ENCODE assay signal across 1 cellular context in the genomic region with DNA sequence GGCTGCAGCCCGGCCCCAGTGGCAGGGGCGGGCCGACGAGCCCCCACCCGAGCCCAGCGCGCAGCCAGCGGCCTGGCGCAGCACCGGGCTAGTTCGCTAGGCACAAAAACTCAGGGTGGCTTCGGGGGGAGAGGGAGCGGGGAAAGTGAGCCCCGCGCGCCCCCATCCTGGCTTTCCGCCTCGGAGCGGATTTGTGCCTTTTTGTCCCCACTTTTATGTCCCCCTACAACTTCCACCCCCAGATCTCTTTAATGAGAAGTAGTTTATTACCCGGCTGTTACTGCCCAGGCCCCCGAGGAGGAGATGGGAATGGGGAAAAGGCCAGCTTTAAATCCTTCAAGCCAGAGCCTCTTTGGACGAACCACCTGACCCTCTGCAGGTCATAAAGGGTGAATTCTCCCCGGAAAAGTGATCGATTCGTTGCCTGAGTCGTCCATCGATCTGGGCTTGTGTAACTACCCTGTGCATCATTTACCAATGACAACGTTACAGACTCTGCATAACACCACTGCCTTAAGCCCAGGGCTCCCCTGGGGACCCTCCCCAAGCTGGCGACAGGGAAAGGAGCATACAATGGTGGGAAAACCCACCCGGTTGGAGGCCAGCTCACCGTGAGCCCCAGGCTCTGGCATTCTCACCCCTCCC.
TF ChIP-seq lines count a peak whose summit lies in the region.

No MANE protein-coding gene starts in this region.

TF ChIP-seq in HepG2, 621 proteins besides CTCF, POLR2A, EP300 and RAD21 (continued from another document and continues in another):
- TF ChIP-seq XRCC5 (optimal IDR thresholded peaks at IDR 0.05; ENCODE audit: low read length) (peak; percentile 21), MIER3 (CRISPR knock-in tag; IDR thresholded peaks at IDR 0.05; ENCODE audit: borderline replicate concordance) (peak; percentile 81; the same call in 1 of the 2 replicates), TSC22D2 (CRISPR knock-in tag; IDR thresholded peaks at IDR 0.05; ENCODE audit: borderline replicate concordance) (no peak), PRPF4 (IDR thresholded peaks at IDR 0.05; ENCODE audit: low read depth, low read length, poor library complexity, severe bottlenecking) (no peak), ZNF468 (CRISPR knock-in tag; IDR thresholded peaks at IDR 0.05) (no peak), ZBTB46 (CRISPR knock-in tag; IDR thresholded peaks at IDR 0.05; ENCODE audit: borderline replicate concordance) (no peak), BORCS8-MEF2B (CRISPR knock-in tag; IDR thresholded peaks at IDR 0.05) (no peak), MNT (IDR thresholded peaks at IDR 0.05) (no peak), YEATS4 (CRISPR knock-in tag; IDR thresholded peaks at IDR 0.05; ENCODE audit: borderline replicate concordance) (peak; percentile 69; the same call in 1 of the 2 replicates), CBX1 (IDR thresholded peaks at IDR 0.05; ENCODE audit: low read depth) (no peak), AKAP8 (CRISPR knock-in tag; IDR thresholded peaks at IDR 0.05) (0 out of 2 replicates have a peak, but pooled peaks have one; percentile 50), ZNF430 (CRISPR knock-in tag; IDR thresholded peaks at IDR 0.05) (peak; percentile 24; the same call in 1 of the 2 replicates), EZH2 (conservative IDR thresholded peaks at IDR 0.05; ENCODE audit: low read depth, low read length) (no peak), MED13 (CRISPR knock-in tag; IDR thresholded peaks at IDR 0.05) (no peak), TEAD3 (CRISPR knock-in tag; optimal IDR thresholded peaks at IDR 0.05; ENCODE audit: borderline replicate concordance) (peak; percentile 59), ZNF83 (CRISPR knock-in tag; IDR thresholded peaks at IDR 0.05; ENCODE audit: borderline replicate concordance) (no peak), ZFY (CRISPR knock-in tag; IDR thresholded peaks at IDR 0.05) (peak; percentile 47; the same call in 1 of the 2 replicates), FOXK2 (IDR thresholded peaks at IDR 0.05) (no peak), RARG (CRISPR knock-in tag; IDR thresholded peaks at IDR 0.05; ENCODE audit: low read depth) (no peak), ZNF589 (CRISPR knock-in tag; conservative IDR thresholded peaks at IDR 0.05) (no peak), SMAD1 (CRISPR knock-in tag; IDR thresholded peaks at IDR 0.05; ENCODE audit: borderline replicate concordance, low read depth) (no peak), TP53 (CRISPR knock-in tag; conservative IDR thresholded peaks at IDR 0.05) (no peak), PHF5A (CRISPR knock-in tag; IDR thresholded peaks at IDR 0.05; ENCODE audit: low read depth, unreplicated experiment) (no peak), GATAD1 (CRISPR knock-in tag; IDR thresholded peaks at IDR 0.05) (peak; percentile 45; the same call in 1 of the 2 replicates), ADNP (CRISPR knock-in tag; IDR thresholded peaks at IDR 0.05) (no peak), SOX5 (CRISPR knock-in tag; IDR thresholded peaks at IDR 0.05; ENCODE audit: borderline replicate concordance) (0 out of 2 replicates have a peak, but pooled peaks have one; percentile 21), ZNF260 (CRISPR knock-in tag; IDR thresholded peaks at IDR 0.05; ENCODE audit: borderline replicate concordance, low read depth) (no peak), MAFF (IDR thresholded peaks at IDR 0.05; ENCODE audit: low read depth, low read length) (no peak), KDM2A (CRISPR knock-in tag; IDR thresholded peaks at IDR 0.05; ENCODE audit: borderline replicate concordance, low read depth) (0 out of 2 replicates have a peak, but pooled peaks have one; percentile 57), ZFP37 (CRISPR knock-in tag; IDR thresholded peaks at IDR 0.05; ENCODE audit: borderline replicate concordance) (no peak), NR2F6 (IDR thresholded peaks at IDR 0.05) (peak; percentile 79), NR2F6 (CRISPR knock-in tag; IDR thresholded peaks at IDR 0.05) (peak; percentile 82), ZNF644 (CRISPR knock-in tag; IDR thresholded peaks at IDR 0.05; ENCODE audit: low read depth) (no peak), ZNF792 (CRISPR knock-in tag; IDR thresholded peaks at IDR 0.05) (no peak), TGIF2 (CRISPR knock-in tag; IDR thresholded peaks at IDR 0.05) (0 out of 2 replicates have a peak, but pooled peaks have one; percentile 17), PREB (CRISPR knock-in tag; IDR thresholded peaks at IDR 0.05) (no peak), ZNF674 (CRISPR knock-in tag; IDR thresholded peaks at IDR 0.05; ENCODE audit: low read depth) (no peak), MEIS1 (CRISPR knock-in tag; IDR thresholded peaks at IDR 0.05; ENCODE audit: borderline replicate concordance) (peak; percentile 45; the same call in 1 of the 2 replicates), PLSCR1 (CRISPR knock-in tag; IDR thresholded peaks at IDR 0.05; ENCODE audit: borderline replicate concordance) (no peak), ZNF597 (CRISPR knock-in tag; IDR thresholded peaks at IDR 0.05) (no peak), ZNF121 (CRISPR knock-in tag; IDR thresholded peaks at IDR 0.05) (no peak), ZNF562 (CRISPR knock-in tag; IDR thresholded peaks at IDR 0.05; ENCODE audit: borderline replicate concordance) (no peak), MZF1 (CRISPR knock-in tag; IDR thresholded peaks at IDR 0.05; ENCODE audit: borderline replicate concordance) (no peak), AGO1 (IDR thresholded peaks at IDR 0.05; ENCODE audit: low read depth, low read length, poor library complexity, severe bottlenecking) (no peak)
- TF ChIP-seq, protein P1, sequence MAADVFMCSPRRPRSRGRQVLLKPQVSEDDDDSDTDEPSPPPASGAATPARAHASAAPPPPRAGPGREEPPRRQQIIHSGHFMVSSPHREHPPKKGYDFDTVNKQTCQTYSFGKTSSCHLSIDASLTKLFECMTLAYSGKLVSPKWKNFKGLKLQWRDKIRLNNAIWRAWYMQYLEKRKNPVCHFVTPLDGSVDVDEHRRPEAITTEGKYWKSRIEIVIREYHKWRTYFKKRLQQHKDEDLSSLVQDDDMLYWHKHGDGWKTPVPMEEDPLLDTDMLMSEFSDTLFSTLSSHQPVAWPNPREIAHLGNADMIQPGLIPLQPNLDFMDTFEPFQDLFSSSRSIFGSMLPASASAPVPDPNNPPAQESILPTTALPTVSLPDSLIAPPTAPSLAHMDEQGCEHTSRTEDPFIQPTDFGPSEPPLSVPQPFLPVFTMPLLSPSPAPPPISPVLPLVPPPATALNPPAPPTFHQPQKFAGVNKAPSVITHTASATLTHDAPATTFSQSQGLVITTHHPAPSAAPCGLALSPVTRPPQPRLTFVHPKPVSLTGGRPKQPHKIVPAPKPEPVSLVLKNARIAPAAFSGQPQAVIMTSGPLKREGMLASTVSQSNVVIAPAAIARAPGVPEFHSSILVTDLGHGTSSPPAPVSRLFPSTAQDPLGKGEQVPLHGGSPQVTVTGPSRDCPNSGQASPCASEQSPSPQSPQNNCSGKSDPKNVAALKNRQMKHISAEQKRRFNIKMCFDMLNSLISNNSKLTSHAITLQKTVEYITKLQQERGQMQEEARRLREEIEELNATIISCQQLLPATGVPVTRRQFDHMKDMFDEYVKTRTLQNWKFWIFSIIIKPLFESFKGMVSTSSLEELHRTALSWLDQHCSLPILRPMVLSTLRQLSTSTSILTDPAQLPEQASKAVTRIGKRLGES (CRISPR knock-in tag; IDR thresholded peaks at IDR 0.05; ENCODE audit: borderline replicate concordance) = no peak
- TF ChIP-seq, protein P2, sequence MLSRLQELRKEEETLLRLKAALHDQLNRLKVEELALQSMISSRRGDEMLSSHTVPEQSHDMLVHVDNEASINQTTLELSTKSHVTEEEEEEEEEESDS (CRISPR knock-in tag; IDR thresholded peaks at IDR 0.05; ENCODE audit: borderline replicate concordance) = no peak
- TF ChIP-seq, protein P3, sequence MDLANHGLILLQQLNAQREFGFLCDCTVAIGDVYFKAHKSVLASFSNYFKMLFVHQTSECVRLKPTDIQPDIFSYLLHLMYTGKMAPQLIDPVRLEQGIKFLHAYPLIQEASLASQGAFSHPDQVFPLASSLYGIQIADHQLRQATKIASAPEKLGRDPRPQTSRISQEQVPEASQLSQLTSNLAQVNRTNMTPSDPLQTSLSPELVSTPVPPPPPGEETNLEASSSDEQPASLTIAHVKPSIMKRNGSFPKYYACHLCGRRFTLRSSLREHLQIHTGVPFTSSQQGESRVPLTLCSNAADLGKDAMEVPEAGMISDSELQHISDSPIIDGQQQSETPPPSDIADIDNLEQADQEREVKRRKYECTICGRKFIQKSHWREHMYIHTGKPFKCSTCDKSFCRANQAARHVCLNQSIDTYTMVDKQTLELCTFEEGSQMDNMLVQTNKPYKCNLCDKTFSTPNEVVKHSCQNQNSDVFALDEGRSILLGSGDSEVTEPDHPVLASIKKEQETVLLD (CRISPR knock-in tag; IDR thresholded peaks at IDR 0.05; ENCODE audit: low read depth) = 0 out of 2 replicates have a peak, but pooled peaks have one; percentile 6
- TF ChIP-seq, protein P4, sequence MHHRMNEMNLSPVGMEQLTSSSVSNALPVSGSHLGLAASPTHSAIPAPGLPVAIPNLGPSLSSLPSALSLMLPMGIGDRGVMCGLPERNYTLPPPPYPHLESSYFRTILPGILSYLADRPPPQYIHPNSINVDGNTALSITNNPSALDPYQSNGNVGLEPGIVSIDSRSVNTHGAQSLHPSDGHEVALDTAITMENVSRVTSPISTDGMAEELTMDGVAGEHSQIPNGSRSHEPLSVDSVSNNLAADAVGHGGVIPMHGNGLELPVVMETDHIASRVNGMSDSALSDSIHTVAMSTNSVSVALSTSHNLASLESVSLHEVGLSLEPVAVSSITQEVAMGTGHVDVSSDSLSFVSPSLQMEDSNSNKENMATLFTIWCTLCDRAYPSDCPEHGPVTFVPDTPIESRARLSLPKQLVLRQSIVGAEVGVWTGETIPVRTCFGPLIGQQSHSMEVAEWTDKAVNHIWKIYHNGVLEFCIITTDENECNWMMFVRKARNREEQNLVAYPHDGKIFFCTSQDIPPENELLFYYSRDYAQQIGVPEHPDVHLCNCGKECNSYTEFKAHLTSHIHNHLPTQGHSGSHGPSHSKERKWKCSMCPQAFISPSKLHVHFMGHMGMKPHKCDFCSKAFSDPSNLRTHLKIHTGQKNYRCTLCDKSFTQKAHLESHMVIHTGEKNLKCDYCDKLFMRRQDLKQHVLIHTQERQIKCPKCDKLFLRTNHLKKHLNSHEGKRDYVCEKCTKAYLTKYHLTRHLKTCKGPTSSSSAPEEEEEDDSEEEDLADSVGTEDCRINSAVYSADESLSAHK (CRISPR knock-in tag; IDR thresholded peaks at IDR 0.05; ENCODE audit: borderline replicate concordance) = no peak
- TF ChIP-seq, protein P5, sequence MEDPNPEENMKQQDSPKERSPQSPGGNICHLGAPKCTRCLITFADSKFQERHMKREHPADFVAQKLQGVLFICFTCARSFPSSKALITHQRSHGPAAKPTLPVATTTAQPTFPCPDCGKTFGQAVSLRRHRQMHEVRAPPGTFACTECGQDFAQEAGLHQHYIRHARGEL (CRISPR knock-in tag; IDR thresholded peaks at IDR 0.05) = no peak
